Comparison of ENCODE assay signal across 9 cellular contexts in the genomic region with DNA sequence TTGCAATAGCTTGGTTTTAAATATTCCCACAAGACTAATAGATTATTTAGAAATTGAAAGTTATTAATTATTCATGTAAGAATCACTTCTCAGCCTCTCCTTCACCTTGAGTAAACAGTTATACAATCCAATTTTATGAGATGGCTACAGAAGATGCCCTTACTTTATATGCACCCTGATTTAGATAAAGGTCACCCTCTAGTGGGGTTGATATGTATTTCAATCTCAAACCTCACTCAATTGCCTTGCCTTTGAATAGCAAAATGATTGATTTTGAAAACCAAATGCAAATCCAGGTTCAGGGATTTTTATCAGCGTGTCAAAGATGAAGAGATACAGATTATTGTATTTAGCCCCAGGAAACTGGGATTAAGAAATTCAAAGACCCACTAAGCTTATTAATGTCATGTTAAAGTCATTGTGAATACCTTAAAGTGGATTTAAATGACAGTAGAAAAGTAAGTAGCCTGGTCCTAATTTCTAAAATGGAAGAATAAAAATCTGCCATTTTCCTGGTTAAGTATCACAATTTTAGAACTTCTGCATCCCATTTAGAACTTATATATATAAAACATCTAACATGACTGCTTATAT.
A peak's percentile ranks its signal among the peaks of the same experiment; 100 is the strongest.
DNase-seq lines count a peak whose midpoint lies in the region; ATAC-seq, FAIRE-seq and TF ChIP-seq lines count a peak whose summit lies in the region.
"Had no signal": no experiment of that assay in that cellular context is flagged by ENCODE, and none has a peak within 500 bp of the region (broad histone marks: within the 10 kb centered on the region; RNA-seq: fewer than 3 reads in every experiment).

No MANE protein-coding gene starts in this region.

- H3K4me3 ChIP-seq in PC-9 (no peak overlapping the region), epithelial cell of esophagus (ENCODE audit: low read length) (no peak overlapping the region)

- H4K20me1 ChIP-seq in PC-9 (ENCODE audit: insufficient read depth): no peaks in the 10 kb centered on the region

- H3K4me1 ChIP-seq in PC-9 (replicated peaks; ENCODE audit: insufficient read depth): no peaks in the 10 kb centered on the region

- DNase-seq in G401 (ENCODE audit: low spot score): peak; percentile 56
- DNase-seq in HTR-8/SVneo (ENCODE audit: insufficient read length, low spot score): peak; percentile 33
- peak in 1 of 2 experiments; percentile 58 for DNase-seq in PC-9
- DNase-seq in epithelial cell of esophagus (ENCODE audit: low read depth): peak; percentile 60
- no peak for DNase-seq in nephron progenitor cell
- no peak for DNase-seq in activated CD4-positive, alpha-beta T cell treated with anti-CD3 and anti-CD28 coated beads, Interleukin-2, amount 10 ng/mL, durations not matched to agents 24 days and 14 days

- no TSS peak for BruUV-seq in PC-9 (replicated peaks; lab: Mats Ljungman, UMichigan)

- no peak overlapping the region for H3K4me2 ChIP-seq in PC-9

- H3F3A ChIP-seq in PC-9 (ENCODE audit: insufficient read depth, low read depth): no peaks in the 10 kb centered on the region

- no peaks in the 10 kb centered on the region for H3K9me3 Mint-ChIP-seq in nephron progenitor cell
- no peaks in the 10 kb centered on the region for H3K9me3 Mint-ChIP-seq in activated CD4-positive, alpha-beta T cell treated with anti-CD3 and anti-CD28 coated beads, Interleukin-2, amount 10 ng/mL, durations not matched to agents 24 days and 14 days

- H3K79me2 ChIP-seq in PC-9 (ENCODE audit: low read depth): no peaks in the 10 kb centered on the region

- no peaks in the 10 kb centered on the region for H3K9me3 ChIP-seq in PC-9 (ENCODE audit: insufficient read depth, low read depth)

- no peak overlapping the region for H3K4me3 Mint-ChIP-seq in nephron progenitor cell
- no peak overlapping the region for H3K4me3 Mint-ChIP-seq in activated CD4-positive, alpha-beta T cell treated with anti-CD3 and anti-CD28 coated beads, Interleukin-2, amount 10 ng/mL, durations not matched to agents 24 days and 14 days

- no peak for FAIRE-seq in HTR-8/SVneo (lab: Jason Lieb, UNC)
- FAIRE-seq: TTC549 had no signal

- H3K4me1 Mint-ChIP-seq in nephron progenitor cell: no peaks in the 10 kb centered on the region
- H3K4me1 Mint-ChIP-seq in activated CD4-positive, alpha-beta T cell treated with anti-CD3 and anti-CD28 coated beads, Interleukin-2, amount 10 ng/mL, durations not matched to agents 24 days and 14 days: no peaks in the 10 kb centered on the region

- CTCF ChIA-PET in PC-9 (lab: Charles Lee): interaction anchor here (3.2 kb wide), 1 partner anchor 613 kb away, joined by 11 read pairs; no protein-coding TSS in a partner anchor

- intact Hi-C loops in PC-9 (cut with micrococcal nuclease; ENCODE audit: unreplicated experiment): loop anchor here (1.0 to 10.0 kb wide), 4 partner anchors 243 to 612 kb away; a partner anchor contains a TSS
- intact Hi-C loops in activated CD4-positive, alpha-beta T cell treated with anti-CD3 and anti-CD28 coated beads, Interleukin-2, amount 10 ng/mL, durations not matched to agents 24 days and 14 days (cut with micrococcal nuclease): loop anchor here (1.0 to 2.0 kb wide), 2 partner anchors 243 to 613 kb away; no protein-coding TSS in a partner anchor

- ATAC-seq in GM21447 (IDR thresholded peaks at IDR 0.05; ENCODE audit: unreplicated experiment) (peak; percentile 91), HG02970 (IDR thresholded peaks at IDR 0.05; ENCODE audit: low FRiP score, unreplicated experiment) (no peak)

- H3K36me3 Mint-ChIP-seq in nephron progenitor cell (ENCODE audit: low read depth): no peaks in the 10 kb centered on the region
- H3K36me3 Mint-ChIP-seq in activated CD4-positive, alpha-beta T cell treated with anti-CD3 and anti-CD28 coated beads, Interleukin-2, amount 10 ng/mL, durations not matched to agents 24 days and 14 days (ENCODE audit: low read depth): no peaks in the 10 kb centered on the region

- H3K27ac ChIP-seq in PC-9: no peak overlapping the region

- H3K27me3 Mint-ChIP-seq in nephron progenitor cell (ENCODE audit: low read depth, poor library complexity): peaks cover 3% of the 10 kb centered on the region
- H3K27me3 Mint-ChIP-seq in activated CD4-positive, alpha-beta T cell treated with anti-CD3 and anti-CD28 coated beads, Interleukin-2, amount 10 ng/mL, durations not matched to agents 24 days and 14 days: peaks cover 3% of the 10 kb centered on the region

- H3K36me3 ChIP-seq in PC-9 (ENCODE audit: low read depth): no peaks in the 10 kb centered on the region

- H3K9me2 ChIP-seq in PC-9 (ENCODE audit: insufficient read depth): no peaks in the 10 kb centered on the region

- in situ Hi-C loops in G401 (cut with HindIII; ENCODE audit: low sequenced_read_pairs): no loop called here

- H3K27me3 ChIP-seq in PC-9 (ENCODE audit: insufficient read depth, low read depth): no peaks in the 10 kb centered on the region

- TF ChIP-seq CTCF in PC-9 (conservative IDR thresholded peaks at IDR 0.05): peak; percentile 89
- TF ChIP-seq CTCF in epithelial cell of esophagus (IDR thresholded peaks at IDR 0.05; ENCODE audit: insufficient read depth, low read depth, low read length, missing control alignments): peak; percentile 59
- peak; percentile 47 for TF ChIP-seq CTCF in nephron progenitor cell (IDR thresholded peaks at IDR 0.05)

- no peak overlapping the region for H2AFZ ChIP-seq in PC-9

- H3K27ac Mint-ChIP-seq in nephron progenitor cell: no peak overlapping the region
- no peak overlapping the region for H3K27ac Mint-ChIP-seq in activated CD4-positive, alpha-beta T cell treated with anti-CD3 and anti-CD28 coated beads, Interleukin-2, amount 10 ng/mL, durations not matched to agents 24 days and 14 days

- POLR2A ChIA-PET in PC-9 (lab: Charles Lee; ENCODE audit: unreplicated experiment): interaction anchor here (0.7 kb wide), 1 partner anchor 268 kb away, joined by 6 read pairs; no protein-coding TSS in a partner anchor

Comparison
In these comparisons a context has a peak if more than half of its experiments do, and no peak if none do; other contexts are left out.
1. DNase-seq: peak in G401 (single experiment), HTR-8/SVneo (single experiment) and epithelial cell of esophagus (single experiment); none in nephron progenitor cell (single experiment) and activated CD4-positive, alpha-beta T cell treated with anti-CD3 and anti-CD28 coated beads, Interleukin-2, amount 10 ng/mL, durations not matched to agents 24 days and 14 days (single experiment).
2. Peak in every context shown above with its lines, with median percentiles within 50 percentile points of each other: CTCF ChIP-seq.